In genomic region chr20:47870475-47870874, GRCh38 we compare ENCODE assay signal across 6 cellular contexts.
"Had no signal": no experiment of that assay in that cellular context is flagged by ENCODE, and none has a peak within 500 bp of the region (broad histone marks: within the 10 kb centered on the region; RNA-seq: fewer than 3 reads in every experiment).

No MANE protein-coding gene starts in this region.

- FAIRE-seq: HTR-8/SVneo, K562 had no signal

- H3K4me3 ChIP-seq: K562 had no signal

- H3K27ac ChIP-seq: HL-60 had no signal

- ATAC-seq: K562 had no signal

- DNase-seq: IMR-90, KBM-7, KG1 had no signal
